23 cellular contexts compared by ENCODE assay signal in genomic region chr11:46832511-46833214, GRCh38. TPM values are rescaled to one million over a fixed set of nuclear protein-coding genes. Genes with fewer than 3 reads are reported as not detected.
DNase-seq lines count a peak whose midpoint lies in the region; ATAC-seq and TF ChIP-seq lines count a peak whose summit lies in the region.
"Had no signal": no experiment of that assay in that cellular context is flagged by ENCODE, and none has a peak within 500 bp of the region (broad histone marks: within the 10 kb centered on the region; RNA-seq: fewer than 3 reads in every experiment).

No MANE protein-coding gene starts in this region.

- no peak for TF ChIP-seq POLR2A in body of pancreas (IDR thresholded peaks at IDR 0.05)

- H3K4me1 Mint-ChIP-seq in GM23338 (peaks cover 27% of the 10 kb centered on the region), brain (peaks cover 27% of the 10 kb centered on the region), progenitor cell of endocrine pancreas (ENCODE audit: low read depth) (peaks cover 12% of the 10 kb centered on the region)

- no peak overlapping the region for H3K4me2 ChIP-seq in GM23338

- H3K4me1 ChIP-seq in GM23338 (ENCODE audit: insufficient read depth) (peaks cover 27% of the 10 kb centered on the region), body of pancreas (peaks cover 14% of the 10 kb centered on the region)

- H3K27ac Mint-ChIP-seq in GM23338 (peak overlapping the region; percentile 34), brain (peak overlapping the region in 3 of 5 experiments; percentile 2 to 68 (median 60)), progenitor cell of endocrine pancreas (peak overlapping the region; percentile 43)
- H3K27ac Mint-ChIP-seq: activated CD4-positive, alpha-beta T cell treated with anti-CD3 and anti-CD28 coated beads, Interleukin-2, amount 10 ng/mL, durations not matched to agents 24 days and 14 days; activated naive CD8-positive, alpha-beta T cell treated with anti-CD3 and anti-CD28 coated beads, Interleukin-2, amount 50 U/mL, for 24 hours had no signal

- no peak for DNase-seq in GM23338 (ENCODE audit: low spot score)
- DNase-seq in RPMI7951 (ENCODE audit: low read depth) = peak; percentile 54
- DNase-seq in progenitor cell of endocrine pancreas (ENCODE audit: low spot score, unreplicated experiment) = no peak
- DNase-seq in body of pancreas = no peak
- DNase-seq in medulla oblongata (ENCODE audit: extremely low spot score) = no peak
- DNase-seq: activated CD4-positive, alpha-beta T cell treated with anti-CD3 and anti-CD28 coated beads, Interleukin-2, amount 10 ng/mL, durations not matched to agents 24 days and 14 days; activated naive CD8-positive, alpha-beta T cell treated with anti-CD3 and anti-CD28 coated beads, Interleukin-2, amount 50 U/mL, for 24 hours; activated T-cell treated with anti-CD3 and anti-CD28 coated beads, Interleukin-2, amount 50 U/mL, for 4 hours; DMS79 treated with DMSO at 0.1 percent for 48 hours; left ventricle myocardium inferior; midbrain; naive thymus-derived CD4-positive, alpha-beta T cell; NCI-H1092; NCI-H187 treated with DMSO at 0.1 percent for 48 hours; NCI-H526; NK-92 treated with Interleukin-12 subunit alpha and Interleukin-12 subunit beta, amount 100 ng/mL, for 24 hours; ovary; T-helper 2 cell; transverse colon; WERI-Rb-1 had no signal

- no peak overlapping the region for H3K4me3 Mint-ChIP-seq in GM23338
- no peak overlapping the region for H3K4me3 Mint-ChIP-seq in brain
- no peak overlapping the region for H3K4me3 Mint-ChIP-seq in progenitor cell of endocrine pancreas (ENCODE audit: low read depth)
- H3K4me3 Mint-ChIP-seq: activated CD4-positive, alpha-beta T cell treated with anti-CD3 and anti-CD28 coated beads, Interleukin-2, amount 10 ng/mL, durations not matched to agents 24 days and 14 days; activated naive CD8-positive, alpha-beta T cell treated with anti-CD3 and anti-CD28 coated beads, Interleukin-2, amount 50 U/mL, for 24 hours; activated T-cell treated with anti-CD3 and anti-CD28 coated beads, Interleukin-2, amount 50 U/mL, for 4 hours; naive thymus-derived CD4-positive, alpha-beta T cell had no signal

- 83 to 84% methylated on average over 5 of the region's 5 CpGs for WGBS in body of pancreas, 2 donors

- no peaks in the 10 kb centered on the region for H3K9me3 Mint-ChIP-seq in GM23338
- no peaks in the 10 kb centered on the region for H3K9me3 Mint-ChIP-seq in brain
- no peaks in the 10 kb centered on the region for H3K9me3 Mint-ChIP-seq in progenitor cell of endocrine pancreas (ENCODE audit: low read depth)
- H3K9me3 Mint-ChIP-seq: activated CD4-positive, alpha-beta T cell treated with anti-CD3 and anti-CD28 coated beads, Interleukin-2, amount 10 ng/mL, durations not matched to agents 24 days and 14 days; activated naive CD8-positive, alpha-beta T cell treated with anti-CD3 and anti-CD28 coated beads, Interleukin-2, amount 50 U/mL, for 24 hours; activated T-cell treated with anti-CD3 and anti-CD28 coated beads, Interleukin-2, amount 50 U/mL, for 4 hours; naive thymus-derived CD4-positive, alpha-beta T cell had no signal

- no peak overlapping the region for H2AFZ ChIP-seq in GM23338

- peaks cover 48% of the 10 kb centered on the region for H4K20me1 ChIP-seq in GM23338 (replicated peaks; ENCODE audit: insufficient read depth)

- H3K36me3 ChIP-seq in GM23338 (ENCODE audit: insufficient read depth) = no peaks in the 10 kb centered on the region
- no peaks in the 10 kb centered on the region for H3K36me3 ChIP-seq in body of pancreas (replicated peaks in 1 of 2; ENCODE audit: insufficient read depth in 1 of 2, low read depth in 2 of 2)
- H3K36me3 ChIP-seq: left ventricle myocardium inferior, ovary, transverse colon had no signal

- ATAC-seq in GM23338 (no peak), GM21526 (IDR thresholded peaks at IDR 0.05; ENCODE audit: low FRiP score, unreplicated experiment) (no peak), body of pancreas (no peak)
- ATAC-seq: activated naive CD8-positive, alpha-beta T cell treated with anti-CD3 and anti-CD28 coated beads, Interleukin-2, amount 50 U/mL, for 24 hours; activated T-cell treated with anti-CD3 and anti-CD28 coated beads, Interleukin-2, amount 50 U/mL, for 4 hours; naive thymus-derived CD4-positive, alpha-beta T cell had no signal

- H3K36me3 Mint-ChIP-seq in GM23338 (ENCODE audit: low read depth) = no peaks in the 10 kb centered on the region; the same call in 1 of the 3 replicates
- peaks cover 32% of the 10 kb centered on the region for H3K36me3 Mint-ChIP-seq in brain
- no peaks in the 10 kb centered on the region for H3K36me3 Mint-ChIP-seq in progenitor cell of endocrine pancreas (ENCODE audit: insufficient read depth)

- intact Hi-C loops in body of pancreas (cut with DNase I) = no loop called here

- TF ChIP-seq CTCF in GM23338 (conservative IDR thresholded peaks at IDR 0.05; ENCODE audit: low read depth in 2 of 2) (no peak), brain (conservative IDR thresholded peaks at IDR 0.05) (no peak), progenitor cell of endocrine pancreas (IDR thresholded peaks at IDR 0.05; ENCODE audit: unreplicated experiment) (no peak), body of pancreas (IDR thresholded peaks at IDR 0.05) (no peak)

- H3F3A ChIP-seq in GM23338 (replicated peaks; ENCODE audit: low read depth) = no peaks in the 10 kb centered on the region

- H3K27me3 Mint-ChIP-seq in GM23338 (ENCODE audit: insufficient read depth, low read depth, poor library complexity) = no peaks in the 10 kb centered on the region
- H3K27me3 Mint-ChIP-seq in brain = no peaks in the 10 kb centered on the region
- no peaks in the 10 kb centered on the region for H3K27me3 Mint-ChIP-seq in progenitor cell of endocrine pancreas
- H3K27me3 Mint-ChIP-seq: activated CD4-positive, alpha-beta T cell treated with anti-CD3 and anti-CD28 coated beads, Interleukin-2, amount 10 ng/mL, durations not matched to agents 24 days and 14 days; activated naive CD8-positive, alpha-beta T cell treated with anti-CD3 and anti-CD28 coated beads, Interleukin-2, amount 50 U/mL, for 24 hours; naive thymus-derived CD4-positive, alpha-beta T cell had no signal

- H3K9me2 ChIP-seq in GM23338 (ENCODE audit: insufficient read depth) = no peaks in the 10 kb centered on the region

- H3K4me3 ChIP-seq in GM23338 (no peak overlapping the region), body of pancreas (no peak overlapping the region)
- H3K4me3 ChIP-seq: left ventricle myocardium inferior, ovary, transverse colon had no signal

- 0 out of 2 replicates have a peak overlapping the region, but pooled peaks have one; percentile 2 for H3K27ac ChIP-seq in GM23338 (ENCODE audit: low read depth)
- H3K27ac ChIP-seq in body of pancreas = no peak overlapping the region
- H3K27ac ChIP-seq: C4-2B, left ventricle myocardium inferior, ovary, transverse colon, WERI-Rb-1 had no signal

- H3K79me2 ChIP-seq in GM23338 (replicated peaks; ENCODE audit: insufficient read depth) = peaks cover 100% of the 10 kb centered on the region

- no peaks in the 10 kb centered on the region for H3K9me3 ChIP-seq in body of pancreas
- H3K9me3 ChIP-seq: left ventricle myocardium inferior, ovary, transverse colon had no signal

- H3K27me3 ChIP-seq in GM23338 (ENCODE audit: insufficient read depth) (no peaks in the 10 kb centered on the region), body of pancreas (no peaks in the 10 kb centered on the region)
- H3K27me3 ChIP-seq: ovary, transverse colon had no signal

TF ChIP-seq in GM23338, 12 proteins besides CTCF, POLR2A, EP300 and RAD21 (continues in another document):
- no peak for TF ChIP-seq NANOG (IDR thresholded peaks at IDR 0.05; ENCODE audit: borderline replicate concordance)
- no peak for TF ChIP-seq CREB1 (CRISPR knock-in tag; IDR thresholded peaks at IDR 0.05; ENCODE audit: low read depth)
- no peak for TF ChIP-seq EZH2phosphoT487 (IDR thresholded peaks at IDR 0.05; ENCODE audit: unreplicated experiment)
- no peak for TF ChIP-seq STAT1 (IDR thresholded peaks at IDR 0.05; ENCODE audit: unreplicated experiment)
- TF ChIP-seq ZNF114 (CRISPR knock-in tag; IDR thresholded peaks at IDR 0.05) = no peak
- TF ChIP-seq ETS1 (IDR thresholded peaks at IDR 0.05) = no peak
- TF ChIP-seq JUNB (IDR thresholded peaks at IDR 0.05; ENCODE audit: unreplicated experiment) = no peak
- no peak for TF ChIP-seq ZNF331 (CRISPR knock-in tag; IDR thresholded peaks at IDR 0.05; ENCODE audit: low read depth)

RNA-seq across cellular contexts. Expression of gene CKAP5, which starts 13.4 kb away (rescaled TPM):
- 120 and 135 TPM in 2 replicates for total RNA-seq in GM23338 (2014; rRNA removed; shearing (Covaris generic))
- polyA plus RNA-seq in GM23338 (2016; fragmentation: Nextera tagmentation; extraction: Ambion mirVana) (49.4 and 67.9 TPM in 2 replicates), brain (ENCODE audit: insufficient read depth, low read depth, low replicate concordance) (70.3 TPM)
- 83.3 and 92.9 TPM in 2 replicates for total RNA-seq in RPMI7951 (2014; rRNA removed; shearing (Covaris generic))
- total RNA-seq in progenitor cell of endocrine pancreas (146 and 151 TPM in 2 replicates), body of pancreas (10 to 100 TPM; 22.8 to 24.7 TPM)
